Comparison of ENCODE assay signal across 11 cellular contexts in genomic region chr2:154698238-154698788, GRCh38. TPM values are rescaled to one million over a fixed set of nuclear protein-coding genes. Genes with fewer than 3 reads are reported as not detected.
DNase-seq lines count a peak whose midpoint lies in the region; ATAC-seq and TF ChIP-seq lines count a peak whose summit lies in the region.
"Had no signal": no experiment of that assay in that cellular context is flagged by ENCODE, and none has a peak within 500 bp of the region (broad histone marks: within the 10 kb centered on the region; RNA-seq: fewer than 3 reads in every experiment).

Gene KCNJ3 (plus strand): TSS chr2:154698695. CDS start chr2:154698776, 81 bp downstream.

- H3K4me3 Mint-ChIP-seq in stimulated activated memory B cell treated with anti-CD40 and anti-IgM and Interleukin-4, amounts not matched to agents 10 μg/mL and 1 μg/mL and 100 μg/mL, for 72 hours = peak within 1 kb of the TSS; percentile 72
- H3K4me3 Mint-ChIP-seq: T-helper 2 cell treated with Interferon-gamma antibody and Interleukin-4, amounts not matched to agents 5 μg/mL and 100 μg/mL, for 36 hours had no signal

- no peaks in the 10 kb centered on the region for H3K36me3 ChIP-seq in liver (ENCODE audit: control insufficient read depth in 4 of 4, insufficient read depth in 3 of 4, low read depth in 1 of 4, low read length in 3 of 4)

- in situ Hi-C loops in astrocyte of the spinal cord (cut with HindIII; ENCODE audit: low sequenced_read_pairs) = no loop called here

- H3K9me3 ChIP-seq in liver (ENCODE audit: control insufficient read depth in 4 of 4, low read length in 3 of 4) = no peaks in the 10 kb centered on the region

- H3K27me3 ChIP-seq in liver (ENCODE audit: control insufficient read depth in 4 of 4, insufficient read depth in 4 of 4, low read length in 3 of 4) = no peaks in the 10 kb centered on the region

- peaks cover 0 to 53% (median 21%) of the 10 kb centered on the region in 4 donors for H3K4me1 ChIP-seq in liver (ENCODE audit: control insufficient read depth in 4 of 4, insufficient read depth in 4 of 4, low read length in 3 of 4)

- H3K9me3 Mint-ChIP-seq in stimulated activated memory B cell treated with anti-CD40 and anti-IgM and Interleukin-4, amounts not matched to agents 10 μg/mL and 1 μg/mL and 100 μg/mL, for 72 hours = peaks cover 6% of the 10 kb centered on the region
- H3K9me3 Mint-ChIP-seq: T-helper 2 cell treated with Interferon-gamma antibody and Interleukin-4, amounts not matched to agents 5 μg/mL and 100 μg/mL, for 36 hours had no signal

- H3K4me3 ChIP-seq in astrocyte of the spinal cord (ENCODE audit: low read depth, low read length) (peak within 1 kb of the TSS; percentile 16), liver (ENCODE audit: low read depth in 1 of 3, low read length in 3 of 3) (peak within 1 kb of the TSS; percentile 87 to 90 (median 88))

- no peaks in the 10 kb centered on the region for H3K36me3 Mint-ChIP-seq in stimulated activated memory B cell treated with anti-CD40 and anti-IgM and Interleukin-4, amounts not matched to agents 10 μg/mL and 1 μg/mL and 100 μg/mL, for 72 hours

- WGBS in liver = 3% methylated on average over 28 of the region's 28 CpGs

- peak within 1 kb of the TSS; percentile 79 for H3K27ac ChIP-seq in liver (ENCODE audit: low read depth in 1 of 2, low read length in 2 of 2)

- peaks cover 24% of the 10 kb centered on the region for H3K27me3 Mint-ChIP-seq in stimulated activated memory B cell treated with anti-CD40 and anti-IgM and Interleukin-4, amounts not matched to agents 10 μg/mL and 1 μg/mL and 100 μg/mL, for 72 hours

- TF ChIP-seq CTCF in astrocyte of the spinal cord (IDR thresholded peaks at IDR 0.05; ENCODE audit: low read depth, low read length) (no peak), liver (IDR thresholded peaks at IDR 0.05; ENCODE audit: low read depth, low read length, missing input control) (no peak)

- ATAC-seq in stimulated activated memory B cell treated with anti-CD40 and anti-IgM and Interleukin-4, amounts not matched to agents 10 μg/mL and 1 μg/mL and 100 μg/mL, for 72 hours = no peak
- ATAC-seq in GM21576 (IDR thresholded peaks at IDR 0.05; ENCODE audit: unreplicated experiment) (no peak), GM21381 (IDR thresholded peaks at IDR 0.05; ENCODE audit: unreplicated experiment) (no peak)
- ATAC-seq: HCT116 had no signal

- no peak for TF ChIP-seq RAD21 in liver (IDR thresholded peaks at IDR 0.05)

- no peak within 1 kb of the TSS for H3K27ac Mint-ChIP-seq in stimulated activated memory B cell treated with anti-CD40 and anti-IgM and Interleukin-4, amounts not matched to agents 10 μg/mL and 1 μg/mL and 100 μg/mL, for 72 hours
- H3K27ac Mint-ChIP-seq: T-helper 2 cell treated with Interferon-gamma antibody and Interleukin-4, amounts not matched to agents 5 μg/mL and 100 μg/mL, for 36 hours had no signal

- H3K4me1 Mint-ChIP-seq in stimulated activated memory B cell treated with anti-CD40 and anti-IgM and Interleukin-4, amounts not matched to agents 10 μg/mL and 1 μg/mL and 100 μg/mL, for 72 hours = peaks cover 6% of the 10 kb centered on the region

- peak within 1 kb of the TSS in 1 of 2 donors; percentile 43 for H3K9ac ChIP-seq in liver (ENCODE audit: low read depth in 1 of 2, low read length in 2 of 2)

- DNase-seq in HuH-7 (ENCODE audit: low spot score) (peak; percentile 14), astrocyte of the spinal cord (ENCODE audit: low read depth, low spot score) (no peak), NCI-H1694 treated with DMSO at 0.1 percent for 48 hours (lab: John Stamatoyannopoulos, UW) (no peak)

TF ChIP-seq in liver, 16 proteins besides CTCF, POLR2A, EP300 and RAD21:
- TF ChIP-seq GABPA (IDR thresholded peaks at IDR 0.05 in 1 of 2, conservative IDR thresholded peaks at IDR 0.05 in 1 of 2) (no peak), FOXA2 (IDR thresholded peaks at IDR 0.05) (no peak), YY1 (IDR thresholded peaks at IDR 0.05) (no peak), TAF1 (conservative IDR thresholded peaks at IDR 0.05) (no peak), MAX (IDR thresholded peaks at IDR 0.05) (no peak), NR2F2 (IDR thresholded peaks at IDR 0.05) (no peak), REST (IDR thresholded peaks at IDR 0.05) (no peak), FOXA1 (IDR thresholded peaks at IDR 0.05) (no peak), ZBTB33 (IDR thresholded peaks at IDR 0.05) (no peak), HNF4G (IDR thresholded peaks at IDR 0.05) (no peak), JUND (IDR thresholded peaks at IDR 0.05) (no peak)
TF ChIP-seq in liver: peak in this region for 0.

RNA-seq across cellular contexts. Expression of gene KCNJ3, which starts in this region (rescaled TPM):
- total RNA-seq in liver = 1 to 10 TPM in 1 of 2 donors, under 1 TPM in 1; 0.23 to 1.3 TPM
- under 1 TPM; 0.39 to 0.47 TPM for polyA plus RNA-seq in liver
- total RNA-seq: M059J, myocyte had no signal
